Comparison of ENCODE assay signal across 17 cellular contexts in the genomic region with DNA sequence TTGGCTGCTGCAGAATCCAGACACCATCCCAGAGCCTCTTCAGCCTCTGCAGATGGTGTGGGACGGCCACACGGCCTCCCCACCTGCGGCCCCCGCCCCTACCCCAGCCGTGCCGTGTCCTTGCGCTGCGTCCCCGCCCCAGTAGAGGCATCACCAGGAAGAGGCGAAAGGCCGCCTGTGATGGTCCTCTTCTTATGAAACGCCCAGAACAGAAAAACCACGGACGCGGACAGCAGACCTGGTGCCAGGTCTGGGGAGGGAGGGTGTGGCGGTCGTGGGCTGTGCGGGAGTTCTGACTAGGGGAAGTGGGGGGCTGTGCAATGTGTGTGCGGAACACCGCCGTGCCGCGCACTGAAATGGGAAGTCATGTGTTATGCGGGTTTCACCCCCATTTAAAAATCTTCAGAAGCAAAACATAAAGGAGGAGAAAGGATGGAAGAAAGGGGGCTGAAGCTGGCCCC. TPM values are rescaled to one million over a fixed set of nuclear protein-coding genes. Genes with fewer than 3 reads are reported as not detected.
A peak's percentile ranks its signal among the peaks of the same experiment; 100 is the strongest.
DNase-seq lines count a peak whose midpoint lies in the region; ATAC-seq, FAIRE-seq and TF ChIP-seq lines count a peak whose summit lies in the region.
"Had no signal": no experiment of that assay in that cellular context is flagged by ENCODE, and none has a peak within 500 bp of the region (broad histone marks: within the 10 kb centered on the region; RNA-seq: fewer than 3 reads in every experiment).

No MANE protein-coding gene starts in this region.

- H3K9me3 ChIP-seq in K562 (replicated peaks; ENCODE audit: control insufficient read depth, insufficient read depth, low read depth, low read length) (no peaks in the 10 kb centered on the region; the same call in 1 of the 2 replicates), neural cell (ENCODE audit: low read length) (no peaks in the 10 kb centered on the region)

- CTCF ChIA-PET in K562 (lab: Yijun Ruan, JAX; ENCODE audit: low intra/inter-chr PET ratio) = no interaction called here

- no peak for FAIRE-seq in K562 (lab: Jason Lieb, UNC)

- H3K4me3 ChIP-seq in K562 (no peak overlapping the region), neural cell (ENCODE audit: low read length) (no peak overlapping the region)

- in situ Hi-C loops in K562 (cut with MboI) = no loop called here

- no peaks in the 10 kb centered on the region for H3K27me3 ChIP-seq in K562 (ENCODE audit: control insufficient read depth in 2 of 2, insufficient read depth in 2 of 2, low read length in 2 of 2)
- no peaks in the 10 kb centered on the region for H3K27me3 ChIP-seq in neural cell (ENCODE audit: insufficient read depth, low read depth, low read length)

- no peaks in the 10 kb centered on the region for H3K27me3 Mint-ChIP-seq in stimulated activated naive CD8-positive, alpha-beta T cell treated with anti-CD3 and anti-CD28 coated beads, Interleukin-15, amount 100 ng/mL, for 72 hours
- H3K27me3 Mint-ChIP-seq: T-helper 17 cell, type B pancreatic cell had no signal

- POLR2A ChIA-PET in K562 (lab: Yijun Ruan, JAX) = interaction anchor here (1.0 kb wide), 1 partner anchor 14 kb away, joined by 6 read pairs; no protein-coding TSS in a partner anchor

- H3F3A ChIP-seq in neural cell (ENCODE audit: insufficient read depth, low read length, poor library complexity, severe bottlenecking) = no peaks in the 10 kb centered on the region

- DNase-seq in SKM-1 treated with dmso at 0.1 percent for 144 hours (lab: John Stamatoyannopoulos, UW; ENCODE audit: unreplicated experiment) (peak; percentile 2), SKM-1 (lab: John Stamatoyannopoulos, UW; ENCODE audit: unreplicated experiment) (no peak), GDM1 (lab: John Stamatoyannopoulos, UW) (peak; percentile 46), K562 (ENCODE audit: extremely low read depth in 1 of 4, low spot score in 3 of 4) (no peak)
- no peak for DNase-seq in effector CD4-positive, alpha-beta T cell
- no peak for DNase-seq in stimulated activated CD4-positive, alpha-beta T cell treated with anti-CD3 and anti-CD28 coated beads, Interleukin-2, amount 100 ng/mL, for 48 hours
- DNase-seq in stimulated activated naive CD8-positive, alpha-beta T cell treated with anti-CD3 and anti-CD28 coated beads, Interleukin-15, amount 100 ng/mL, for 72 hours = no peak
- DNase-seq: activated T-cell treated with anti-CD3 and anti-CD28 coated beads, Interleukin-2, amount 50 U/mL, for 48 hours; central memory CD4-positive, alpha-beta T cell; EL; hippocampal formation; stimulated activated naive CD8-positive, alpha-beta T cell treated with anti-CD3 and anti-CD28 coated beads, Interleukin-15, Interleukin-2, amounts not matched to agents 100 U/mL and 50 U/mL, for 24 hours; T-helper 17 cell had no signal

- TF ChIP-seq POLR2A in K562 (conservative IDR thresholded peaks at IDR 0.05) = no peak

- ATAC-seq in K562 = no peak
- no peak for ATAC-seq in stimulated activated naive CD8-positive, alpha-beta T cell treated with anti-CD3 and anti-CD28 coated beads, Interleukin-15, amount 100 ng/mL, for 72 hours
- ATAC-seq: stimulated activated naive CD8-positive, alpha-beta T cell treated with anti-CD3 and anti-CD28 coated beads, Interleukin-15, Interleukin-2, amounts not matched to agents 100 U/mL and 50 U/mL, for 24 hours; T-helper 17 cell had no signal

- H4K20me1 ChIP-seq in K562 (replicated peaks; ENCODE audit: control insufficient read depth, insufficient read depth, low read length) = no peaks in the 10 kb centered on the region; the same call in 1 of the 2 replicates
- no peaks in the 10 kb centered on the region for H4K20me1 ChIP-seq in neural cell (ENCODE audit: insufficient read depth)

- intact Hi-C loops in K562 (cut with micrococcal nuclease) = no loop called here

- H3K9me1 ChIP-seq in K562 (ENCODE audit: control insufficient read depth, insufficient read depth, low read length) = no peaks in the 10 kb centered on the region

- no peak overlapping the region for H3K27ac Mint-ChIP-seq in stimulated activated naive CD8-positive, alpha-beta T cell treated with anti-CD3 and anti-CD28 coated beads, Interleukin-15, amount 100 ng/mL, for 72 hours
- H3K27ac Mint-ChIP-seq: T-helper 17 cell, type B pancreatic cell had no signal

- H2AFZ ChIP-seq in K562 (ENCODE audit: low read depth, low read length) (no peak overlapping the region), neural cell (ENCODE audit: low read depth, low read length) (no peak overlapping the region)

- H3K4me1 ChIP-seq in K562 (replicated peaks in 1 of 2; ENCODE audit: control insufficient read depth in 2 of 2, insufficient read depth in 2 of 2, low read length in 2 of 2) = peaks cover 13 to 38% of the 10 kb centered on the region in 2 experiments; a peak in 4 of 5 replicates

- peaks cover 52% of the 10 kb centered on the region for H3K4me1 Mint-ChIP-seq in stimulated activated naive CD8-positive, alpha-beta T cell treated with anti-CD3 and anti-CD28 coated beads, Interleukin-15, amount 100 ng/mL, for 72 hours
- H3K4me1 Mint-ChIP-seq: endodermal cell had no signal

- H3K9me2 ChIP-seq in neural cell (ENCODE audit: insufficient read depth, low read length) = no peaks in the 10 kb centered on the region

- H3K9ac ChIP-seq in K562 (ENCODE audit: insufficient read depth in 1 of 2, low read depth in 2 of 2, low read length in 2 of 2) = no peak overlapping the region
- H3K9ac ChIP-seq in neural cell (ENCODE audit: low read length) = no peak overlapping the region

- H3K36me3 ChIP-seq in K562 (ENCODE audit: control insufficient read depth, insufficient read depth, low read length) = peaks cover 71% of the 10 kb centered on the region; the same call in 2 of the 3 replicates
- H3K36me3 ChIP-seq in neural cell (ENCODE audit: insufficient read depth, low read length) = peaks cover 5% of the 10 kb centered on the region

- BruUV-seq in K562 (replicated peaks; lab: Mats Ljungman, UMichigan) = no TSS peak

- no peak for TF ChIP-seq CTCF in K562 (IDR thresholded peaks at IDR 0.05 in 2 of 3, conservative IDR thresholded peaks at IDR 0.05 in 1 of 3; ENCODE audit: insufficient read depth in 2 of 3, low read depth in 1 of 3, low read length in 3 of 3)
- TF ChIP-seq CTCF in neural cell (IDR thresholded peaks at IDR 0.05; ENCODE audit: poor library complexity, severe bottlenecking) = no peak

- no peak for TF ChIP-seq EP300 in K562 (IDR thresholded peaks at IDR 0.05; ENCODE audit: low read length)
- TF ChIP-seq EP300 in neural cell (conservative IDR thresholded peaks at IDR 0.05; ENCODE audit: poor library complexity, severe bottlenecking) = no peak

- H3K79me2 ChIP-seq in K562 (ENCODE audit: control insufficient read depth, insufficient read depth, low read length) (no peaks in the 10 kb centered on the region), neural cell (replicated peaks; ENCODE audit: insufficient read depth, low read length) (no peaks in the 10 kb centered on the region)

- H3K9me3 Mint-ChIP-seq in stimulated activated naive CD8-positive, alpha-beta T cell treated with anti-CD3 and anti-CD28 coated beads, Interleukin-15, amount 100 ng/mL, for 72 hours = no peaks in the 10 kb centered on the region
- H3K9me3 Mint-ChIP-seq: endodermal cell, type B pancreatic cell had no signal

- no peak for TF ChIP-seq RAD21 in K562 (CRISPR knock-in tag; conservative IDR thresholded peaks at IDR 0.05 in 1 of 2, IDR thresholded peaks at IDR 0.05 in 1 of 2)
- TF ChIP-seq RAD21 in neural cell (conservative IDR thresholded peaks at IDR 0.05) = no peak

- H3K27ac ChIP-seq in K562 (ENCODE audit: extremely low read depth, low read depth, low read length) (no peak overlapping the region), neural cell (ENCODE audit: low read length) (peak overlapping the region; percentile 28)

- H3K4me3 Mint-ChIP-seq in stimulated activated naive CD8-positive, alpha-beta T cell treated with anti-CD3 and anti-CD28 coated beads, Interleukin-15, amount 100 ng/mL, for 72 hours = no peak overlapping the region
- H3K4me3 Mint-ChIP-seq: endodermal cell, T-helper 17 cell, type B pancreatic cell had no signal

- WGBS in K562 (ENCODE audit: insufficient coverage, low coverage, missing lambda C conversion rate) = 89% methylated on average over 10 of the region's 24 CpGs

- H3K4me2 ChIP-seq in K562 (ENCODE audit: insufficient read depth, low read length) (no peak overlapping the region), neural cell (ENCODE audit: low read length) (no peak overlapping the region)

RNA-seq across cellular contexts. Expression of gene ACSF3, which starts 25.5 kb away (rescaled TPM):
- total RNA-seq in K562 (2011; cell fraction: chromatin; rRNA removed; ENCODE audit: low replicate concordance) = 55.6 and 73.7 TPM in 2 replicates
- total RNA-seq in K562 (2011; cell fraction: nucleolus; rRNA removed) = 44.2 and 45.9 TPM in 2 replicates
- total RNA-seq in K562 (2011; cell fraction: nucleoplasm; rRNA removed) = 35.3 and 39.0 TPM in 2 replicates
- total RNA-seq in K562 (2014; rRNA removed) (28.5 and 37.0 TPM in 2 replicates), K562 (2014; rRNA removed; fragmentation: Illumina TruSeq; extraction: Trizol) (14.0 and 14.6 TPM in 2 replicates), K562 (2015; rRNA removed; fragmentation: Illumina TruSeq; extraction: Trizol) (14.5 and 16.9 TPM in 2 replicates), K562 (2021) (31.7 and 32.8 TPM in 2 replicates)
- polyA plus RNA-seq in K562 (2011; rRNA removed) (14.9 and 15.9 TPM in 2 replicates), K562 (2014; fragmentation: Illumina TruSeq; extraction: Trizol) (14.7 and 21.0 TPM in 2 replicates), K562 (2014; fragmentation: Nextera tagmentation; extraction: Ambion mirVana) (1 to 10 TPM in 1 of 2 experiments, under 1 TPM in 1; 0.77 to 1.9 TPM), K562 (2014; rRNA removed) (27.3 and 29.8 TPM in 2 replicates), neural cell (20.8 and 37.0 TPM in 2 replicates)
- polyA plus RNA-seq in K562 (2011; cell fraction: cytosol; rRNA removed) = 12.9 and 34.5 TPM in 2 replicates
- 22.1 and 40.2 TPM in 2 replicates for polyA plus RNA-seq in K562 (2011; cell fraction: nucleus; rRNA removed)
- 16.9 and 29.2 TPM in 2 replicates for polyA plus RNA-seq in K562 (2012)
- polyA minus RNA-seq in K562 (2011; rRNA and poly(A)+ RNA removed) = 16.2 and 17.6 TPM in 2 replicates
- 40.6 and 53.1 TPM in 2 replicates for polyA minus RNA-seq in K562 (2011; cell fraction: cytosol; rRNA and poly(A)+ RNA removed)
- 21.0 and 22.3 TPM in 2 replicates for polyA minus RNA-seq in K562 (2011; cell fraction: nucleus; rRNA and poly(A)+ RNA removed)
- polyA minus RNA-seq in neural cell = 22.3 and 23.1 TPM in 2 replicates

RNA-seq across cellular contexts. Expression of gene CDH15, which starts 52.4 kb away (rescaled TPM):
- 0.37 TPM in 1 of 2 replicates, not detected in the other for total RNA-seq in K562 (2011; cell fraction: chromatin; rRNA removed; ENCODE audit: low replicate concordance)
- 0.33 TPM in 1 of 2 replicates, not detected in the other for total RNA-seq in K562 (2011; cell fraction: nucleolus; rRNA removed)
- not detected in 2 replicates for total RNA-seq in K562 (2011; cell fraction: nucleoplasm; rRNA removed)
- total RNA-seq in K562 (2014; rRNA removed) = 0.16 and 0.18 TPM in 2 replicates
- total RNA-seq in K562 (2014; rRNA removed; fragmentation: Illumina TruSeq; extraction: Trizol) = not detected in 2 replicates
- not detected in 2 replicates for total RNA-seq in K562 (2015; rRNA removed; fragmentation: Illumina TruSeq; extraction: Trizol)
- total RNA-seq in K562 (2021) = 0.07 and 0.11 TPM in 2 replicates
- polyA plus RNA-seq in K562 (2011; rRNA removed) = 0.03 TPM in 1 of 2 replicates, not detected in the other
- polyA plus RNA-seq in K562 (2011; cell fraction: cytosol; rRNA removed) = 0.03 and 0.12 TPM in 2 replicates
- 0.08 and 0.09 TPM in 2 replicates for polyA plus RNA-seq in K562 (2011; cell fraction: nucleus; rRNA removed)
- polyA plus RNA-seq in K562 (2012) = 0.11 and 0.12 TPM in 2 replicates
- polyA plus RNA-seq in K562 (2014; fragmentation: Illumina TruSeq; extraction: Trizol) = not detected in 2 replicates
- polyA plus RNA-seq in K562 (2014; fragmentation: Nextera tagmentation; extraction: Ambion mirVana) = not detected
- polyA plus RNA-seq in K562 (2014; rRNA removed) = not detected in 2 replicates
- not detected in 2 replicates for polyA minus RNA-seq in K562 (2011; rRNA and poly(A)+ RNA removed)
- not detected in 2 replicates for polyA minus RNA-seq in K562 (2011; cell fraction: cytosol; rRNA and poly(A)+ RNA removed)
- not detected in 2 replicates for polyA minus RNA-seq in K562 (2011; cell fraction: nucleus; rRNA and poly(A)+ RNA removed)
- not detected in 2 replicates for polyA plus RNA-seq in neural cell
- polyA minus RNA-seq in neural cell = not detected in 2 replicates
- total RNA-seq: A172 had no signal

Comparison
In these comparisons a context has a peak if more than half of its experiments do, and no peak if none do; other contexts are left out.
1. DNase-seq: peak in SKM-1 treated with dmso at 0.1 percent for 144 hours (single experiment) and GDM1 (single experiment); none in SKM-1 (single experiment), K562 (0 of 4), effector CD4-positive, alpha-beta T cell (single experiment), stimulated activated CD4-positive, alpha-beta T cell treated with anti-CD3 and anti-CD28 coated beads, Interleukin-2, amount 100 ng/mL, for 48 hours (0 of 2) and stimulated activated naive CD8-positive, alpha-beta T cell treated with anti-CD3 and anti-CD28 coated beads, Interleukin-15, amount 100 ng/mL, for 72 hours (0 of 2).